ENCODE assay signal across 7 cellular contexts in genomic region chr15:20339086-20339791, GRCh38.
DNase-seq lines count a peak whose midpoint lies in the region; ATAC-seq, FAIRE-seq and TF ChIP-seq lines count a peak whose summit lies in the region.
"Not testable (repeated sequence)": the region's sequence is repeated elsewhere in the genome, so short reads cannot be mapped to it uniquely, and the experiment has no call there.

No MANE protein-coding gene starts in this region.

- CTCF ChIA-PET in GM10248 (lab: Yijun Ruan, JAX); WTC11 (lab: Charles Lee); endothelial cell of umbilical vein (lab: Charles Lee): not testable (repeated sequence)

- intact Hi-C loops in endothelial cell of umbilical vein (cut with micrococcal nuclease), result not testable (repeated sequence)

- H3K27ac ChIP-seq in endothelial cell of umbilical vein (ENCODE audit: insufficient read depth, low read depth, low read length); hepatocyte; upper lobe of left lung: not testable (repeated sequence)

- DNase-seq in GM10248 (ENCODE audit: extremely low spot score), result peak; percentile 7
- DNase-seq in KBM-7, result peak; percentile 1
- DNase-seq in WTC11 (ENCODE audit: low spot score), result peak; percentile 8
- peak; percentile 3 for DNase-seq in endothelial cell of umbilical vein (ENCODE audit: low read depth, low spot score)
- peak; percentile 8 for DNase-seq in hepatocyte (ENCODE audit: low spot score)
- peak; percentile 21 for DNase-seq in omental fat pad (ENCODE audit: low spot score)
- DNase-seq in upper lobe of left lung, result peak; percentile 22 to 80

- FAIRE-seq in endothelial cell of umbilical vein (lab: Jason Lieb, UNC), result not testable (repeated sequence)

- peaks cover 15% of the 10 kb centered on the region for H3K9me3 Mint-ChIP-seq in WTC11

- H3K27me3 Mint-ChIP-seq in WTC11 (ENCODE audit: low read depth), result not testable (repeated sequence)

- not testable (repeated sequence) for H3K9me1 ChIP-seq in endothelial cell of umbilical vein (replicated peaks; ENCODE audit: control insufficient read depth, extremely low read depth, insufficient read depth, low read length)

- dilution Hi-C loops in endothelial cell of umbilical vein (cut with MboI; ENCODE audit: extremely low pct_ligation_motif_present, low sequenced_read_pairs), result not testable (repeated sequence)

- peak; percentile 0 for TF ChIP-seq CTCF in GM10248 (IDR thresholded peaks at IDR 0.05; ENCODE audit: control extremely low read depth, extremely low read depth, low read depth, missing control alignments)
- TF ChIP-seq CTCF in WTC11 (IDR thresholded peaks at IDR 0.05); endothelial cell of umbilical vein (IDR thresholded peaks at IDR 0.05; ENCODE audit: extremely low read depth in 1 of 2, insufficient read depth in 1 of 2, low read depth in 1 of 2, low read length in 2 of 2); hepatocyte (IDR thresholded peaks at IDR 0.05; ENCODE audit: poor library complexity); omental fat pad (IDR thresholded peaks at IDR 0.05); upper lobe of left lung (IDR thresholded peaks at IDR 0.05): not testable (repeated sequence)

- not testable (repeated sequence) for H3K9ac ChIP-seq in endothelial cell of umbilical vein (replicated peaks; ENCODE audit: extremely low read depth, insufficient read depth, low read length)

- TF ChIP-seq EP300 in upper lobe of left lung (IDR thresholded peaks at IDR 0.05), result not testable (repeated sequence)

- not testable (repeated sequence) for ATAC-seq in WTC11; omental fat pad (ENCODE audit: low FRiP score); upper lobe of left lung (ENCODE audit: low FRiP score in 2 of 2)

- peaks cover 15% of the 10 kb centered on the region for H3K36me3 Mint-ChIP-seq in WTC11

- H3K4me3 Mint-ChIP-seq in WTC11, result not testable (repeated sequence)

- peaks cover 33% of the 10 kb centered on the region for H3K9me3 ChIP-seq in endothelial cell of umbilical vein (replicated peaks; ENCODE audit: control insufficient read depth, insufficient read depth, low read length)
- peaks cover 41% of the 10 kb centered on the region for H3K9me3 ChIP-seq in hepatocyte (ENCODE audit: low read depth)
- peaks cover 0 to 19% (median 0%) of the 10 kb centered on the region in 4 donors for H3K9me3 ChIP-seq in upper lobe of left lung

- H3K79me2 ChIP-seq in endothelial cell of umbilical vein (ENCODE audit: control insufficient read depth, insufficient read depth, low read length); hepatocyte: not testable (repeated sequence)

- H4K20me1 ChIP-seq in endothelial cell of umbilical vein (replicated peaks; ENCODE audit: control insufficient read depth, extremely low read depth, insufficient read depth, low read length); hepatocyte (ENCODE audit: insufficient read depth, poor library complexity, severe bottlenecking): not testable (repeated sequence)

- not testable (repeated sequence) for H3K4me1 Mint-ChIP-seq in WTC11

- POLR2A ChIA-PET in GM10248 (lab: Yijun Ruan, JAX); WTC11 (lab: Charles Lee); endothelial cell of umbilical vein (lab: Charles Lee): not testable (repeated sequence)

- not testable (repeated sequence) for H2AFZ ChIP-seq in endothelial cell of umbilical vein (ENCODE audit: low read depth, low read length); hepatocyte

- not testable (repeated sequence) for H3K4me1 ChIP-seq in endothelial cell of umbilical vein (ENCODE audit: control insufficient read depth, extremely low read depth, insufficient read depth, low read length); hepatocyte (ENCODE audit: insufficient read depth); upper lobe of left lung

- not testable (repeated sequence) for H3K36me3 ChIP-seq in endothelial cell of umbilical vein (ENCODE audit: control insufficient read depth in 2 of 2, extremely low read depth in 1 of 2, insufficient read depth in 2 of 2, low read length in 2 of 2); hepatocyte (replicated peaks; ENCODE audit: insufficient read depth, low read depth); upper lobe of left lung

- not testable (repeated sequence) for H3K4me3 ChIP-seq in endothelial cell of umbilical vein (replicated peaks in 1 of 3; ENCODE audit: insufficient read depth in 1 of 3, low read depth in 1 of 3, low read length in 3 of 3); hepatocyte; upper lobe of left lung

- WGBS in hepatocyte (ENCODE audit: low lambda C conversion rate, missing lambda C conversion rate), result 68% methylated on average over 17 of the region's 17 CpGs
- 73 to 83% methylated on average over 17 of the region's 17 CpGs for WGBS in upper lobe of left lung, 2 donors

- not testable (repeated sequence) for H3K9me2 ChIP-seq in hepatocyte (replicated peaks; ENCODE audit: insufficient read depth)

- in situ Hi-C loops in KBM-7 (cut with MboI; ENCODE audit: low pct_unique_long_range_greater_than_20kb, low sequenced_read_pairs), result not testable (repeated sequence)

- TF ChIP-seq POLR2A in endothelial cell of umbilical vein (IDR thresholded peaks at IDR 0.05; ENCODE audit: low read depth, low read length); upper lobe of left lung (IDR thresholded peaks at IDR 0.05): not testable (repeated sequence)

- not testable (repeated sequence) for H3K4me2 ChIP-seq in endothelial cell of umbilical vein (ENCODE audit: insufficient read depth, low read length); hepatocyte

- not testable (repeated sequence) for H3K27me3 ChIP-seq in endothelial cell of umbilical vein (ENCODE audit: control insufficient read depth in 2 of 2, insufficient read depth in 2 of 2, low read length in 2 of 2); hepatocyte; upper lobe of left lung

- not testable (repeated sequence) for H3K27ac Mint-ChIP-seq in WTC11

- not testable (repeated sequence) for BruUV-seq in endothelial cell of umbilical vein (replicated peaks; lab: Mats Ljungman, UMichigan)

Comparison
In these comparisons a context has a peak if more than half of its experiments do, and no peak if none do; other contexts are left out.
1. DNase-seq: peak in every context shown above with its lines; median percentile 51 in upper lobe of left lung; 21 in omental fat pad; 8 in WTC11; 8 in hepatocyte; 7 in GM10248; 3 in endothelial cell of umbilical vein; 1 in KBM-7.